In the genomic region with DNA sequence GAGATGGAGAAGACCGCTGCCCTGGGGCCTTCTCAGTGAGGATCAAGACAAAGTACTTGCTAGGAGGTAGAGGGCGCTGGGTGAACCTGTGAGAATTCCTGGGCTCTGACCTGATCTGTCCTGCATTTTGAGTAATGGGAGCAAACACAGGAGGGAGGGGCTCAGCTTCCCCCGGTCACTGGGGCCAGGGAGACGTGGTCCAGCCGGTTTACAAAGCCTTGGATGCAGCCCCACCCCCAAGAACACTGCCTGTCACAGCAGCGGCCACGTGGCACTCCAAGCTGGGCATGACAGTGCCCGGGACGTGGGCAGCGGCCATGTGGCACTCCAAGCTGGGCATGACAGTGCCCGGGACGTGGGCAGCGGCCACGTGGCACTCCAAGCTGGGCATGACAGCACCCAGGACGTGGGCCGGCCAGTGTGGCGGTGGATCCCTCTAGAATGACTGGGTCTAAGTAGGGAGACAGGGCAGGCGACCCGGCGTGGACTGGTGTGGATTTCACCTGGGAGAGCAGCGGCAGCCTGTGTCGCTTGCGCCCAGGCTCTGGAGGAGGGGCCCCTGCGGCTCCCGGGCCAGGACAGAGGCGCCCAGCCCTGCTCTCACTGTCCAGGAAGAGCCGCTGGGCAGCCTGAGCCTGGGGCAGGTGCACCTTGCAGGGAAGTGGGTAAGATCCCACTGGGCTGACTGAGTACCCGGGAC, we compare ENCODE assay signal across 36 cellular contexts. TPM values are rescaled to one million over a fixed set of nuclear protein-coding genes. Genes with fewer than 3 reads are reported as not detected.
A peak's percentile ranks its signal among the peaks of the same experiment; 100 is the strongest.
DNase-seq lines count a peak whose midpoint lies in the region; ATAC-seq, FAIRE-seq and TF ChIP-seq lines count a peak whose summit lies in the region.
"Had no signal": no experiment of that assay in that cellular context is flagged by ENCODE, and none has a peak within 500 bp of the region (broad histone marks: within the 10 kb centered on the region; RNA-seq: fewer than 3 reads in every experiment).

No MANE protein-coding gene starts in this region.

- H3K27ac ChIP-seq in HEK293 (ENCODE audit: extremely low read depth, low read depth, low read length), result no peak overlapping the region
- no peak overlapping the region for H3K27ac ChIP-seq in left lung
- no peak overlapping the region for H3K27ac ChIP-seq in pancreas
- H3K27ac ChIP-seq: adrenal gland, esophagus muscularis mucosa, foreskin keratinocyte, KMS-11, neural progenitor cell, Peyer's patch, tibial nerve had no signal

- H3K4me1 ChIP-seq in Caco-2 (peaks cover 7% of the 10 kb centered on the region), HEK293 (ENCODE audit: control insufficient read depth, insufficient read depth, low read length) (no peaks in the 10 kb centered on the region), left lung (peaks cover 10 to 20% of the 10 kb centered on the region in 2 donors), pancreas (no peaks in the 10 kb centered on the region)
- H3K4me1 ChIP-seq: foreskin keratinocyte had no signal

- DNase-seq in Caco-2 (peak; percentile 86), left lung (peak in 1 of 2 donors; percentile 80), pancreas (peak in 5 of 6 donors; percentile 42 to 78 (median 64)), Kasumi-1 (lab: John Stamatoyannopoulos, UW) (no peak), NCI-H187 (lab: John Stamatoyannopoulos, UW) (no peak), GM20000 (ENCODE audit: low spot score) (no peak)
- no peak for DNase-seq in stimulated activated CD4-positive, alpha-beta T cell treated with anti-CD3 and anti-CD28 coated beads, Interleukin-12 subunit alpha, Interleukin-12 subunit beta, amount 100 ng/mL, for 4 hours
- DNase-seq: activated CD4-positive, alpha-beta T cell treated with anti-CD3 and anti-CD28 coated beads, Interleukin-2, amount 50 U/mL, for 48 hours; activated naive CD4-positive, alpha-beta T cell treated with anti-CD3 and anti-CD28 coated beads for 36 hours; adrenal gland; COR-L47; DND-41; foreskin keratinocyte; head of caudate nucleus; islet precursor cell; NCI-H1417; NCI-H2081 treated with DMSO at 0.1 percent for 48 hours; NCI-H2227 treated with DMSO at 0.1 percent for 48 hours; NCI-H526 treated with DMSO at 0.1 percent for 48 hours; Peyer's patch; SHP77 treated with DMSO at 0.1 percent for 48 hours; stimulated activated CD4-positive, alpha-beta T cell treated with anti-CD3 and anti-CD28 coated beads, Interleukin-4, amount 100 ng/mL, for 24 hours had no signal

- H3K27me3 ChIP-seq in Caco-2 (replicated peaks; ENCODE audit: control insufficient read depth, insufficient read depth, low read length) (no peaks in the 10 kb centered on the region), left lung (peaks cover 7 to 82% of the 10 kb centered on the region in 2 donors), pancreas (peaks cover 0 to 7% (median 0%) of the 10 kb centered on the region in 4 donors)

- H3K9me3 ChIP-seq in Caco-2 (no peaks in the 10 kb centered on the region), HEK293 (ENCODE audit: control insufficient read depth, insufficient read depth, low read depth, low read length) (no peaks in the 10 kb centered on the region), left lung (no peaks in the 10 kb centered on the region), pancreas (no peaks in the 10 kb centered on the region)
- H3K9me3 ChIP-seq: adrenal gland, esophagus muscularis mucosa, Peyer's patch, tibial nerve had no signal

- H3K4me3 Mint-ChIP-seq in Caco-2 (ENCODE audit: unreplicated experiment), result no peak overlapping the region
- H3K4me3 Mint-ChIP-seq: activated naive CD4-positive, alpha-beta T cell treated with anti-CD3 and anti-CD28 coated beads for 36 hours; activated T-helper 1 cell treated with anti-CD3 and anti-CD28 coated beads, Interleukin-12 subunit alpha, Interleukin-12 subunit beta, Interleukin-2, Interleukin-4 antibody, amounts not matched to agents 30 ng/mL and 10 ng/mL and 1 ng/mL, durations not matched to agents 14 hours and 24 hours and 36 hours; central memory CD8-positive, alpha-beta T cell; dendritic cell treated with granulocyte-macrophage colony-stimulating factor and Interleukin-4, amounts not matched to agents 40 ng/mL and 50 ng/mL, for 4 days had no signal

- BruUV-seq in Caco-2 (replicated peaks; lab: Mats Ljungman, UMichigan), result no TSS peak

- H3K27me3 Mint-ChIP-seq in Caco-2 (ENCODE audit: insufficient read depth, unreplicated experiment), result no peaks in the 10 kb centered on the region

- H3K9me3 Mint-ChIP-seq in Caco-2 (ENCODE audit: unreplicated experiment), result no peaks in the 10 kb centered on the region
- H3K9me3 Mint-ChIP-seq: activated naive CD4-positive, alpha-beta T cell treated with anti-CD3 and anti-CD28 coated beads for 36 hours; activated T-helper 1 cell treated with anti-CD3 and anti-CD28 coated beads, Interleukin-12 subunit alpha, Interleukin-12 subunit beta, Interleukin-2, Interleukin-4 antibody, amounts not matched to agents 30 ng/mL and 10 ng/mL and 1 ng/mL, durations not matched to agents 14 hours and 24 hours and 36 hours; central memory CD8-positive, alpha-beta T cell; dendritic cell treated with granulocyte-macrophage colony-stimulating factor and Interleukin-4, amounts not matched to agents 40 ng/mL and 50 ng/mL, for 4 days had no signal

- no peak for FAIRE-seq in pancreas (lab: Jason Lieb, UNC)

- POLR2A ChIA-PET in Caco-2 (lab: Charles Lee), result no interaction called here
- POLR2A ChIA-PET in HEK293 (lab: Yijun Ruan, JAX), result no interaction called here

- ATAC-seq in left lung (peak; percentile 54), pancreas (peak; percentile 45 to 83 (median 78))
- ATAC-seq: activated CD4-positive, CD25-positive, alpha-beta regulatory T cell treated with anti-CD3 and anti-CD28 coated beads, Interleukin-2, amount 50 U/mL, for 24 hours; foreskin keratinocyte; sciatic nerve had no signal

- H3K36me3 Mint-ChIP-seq in Caco-2 (ENCODE audit: insufficient read depth, unreplicated experiment), result no peaks in the 10 kb centered on the region
- H3K36me3 Mint-ChIP-seq: neural progenitor cell had no signal

- no peak overlapping the region for H3K4me3 ChIP-seq in Caco-2 (ENCODE audit: low read depth, low read length)
- no peak overlapping the region for H3K4me3 ChIP-seq in HEK293 (ENCODE audit: low read depth, low read length)
- no peak overlapping the region for H3K4me3 ChIP-seq in left lung
- no peak overlapping the region for H3K4me3 ChIP-seq in pancreas
- H3K4me3 ChIP-seq: adrenal gland, esophagus muscularis mucosa, lung, neural progenitor cell, Peyer's patch, tibial nerve had no signal

- WGBS in pancreas, 2 donors, result 33 to 35% methylated on average over 28 of the region's 28 CpGs

- peak in 1 of 2 experiments; percentile 54 for TF ChIP-seq CTCF in Caco-2 (IDR thresholded peaks at IDR 0.05; ENCODE audit: insufficient read depth in 1 of 2, low read depth in 1 of 2, low read length in 1 of 2, severe bottlenecking in 1 of 2, unreplicated experiment in 1 of 2)
- no peak for TF ChIP-seq CTCF in HEK293 (tag by site-specific recombination; IDR thresholded peaks at IDR 0.05)
- no peak for TF ChIP-seq CTCF in left lung (IDR thresholded peaks at IDR 0.05)
- TF ChIP-seq CTCF in pancreas (IDR thresholded peaks at IDR 0.05), result no peak
- TF ChIP-seq CTCF in GM20000 (IDR thresholded peaks at IDR 0.05; ENCODE audit: extremely low read depth, missing control alignments), result no peak

- CTCF ChIA-PET in Caco-2 (lab: Charles Lee) (interaction anchor here (1.0 to 1.6 kb wide), 4 partner anchors 23 to 130 kb away, joined by 4 read pairs; no protein-coding TSS in a partner anchor), HEK293 (lab: Yijun Ruan, JAX) (no interaction called here)

- intact Hi-C loops in Caco-2 (cut with micrococcal nuclease; ENCODE audit: unreplicated experiment) (no loop called here), left lung (cut with DNase I) (no loop called here), pancreas (cut with DNase I) (no loop called here)

- H3K4me1 Mint-ChIP-seq in Caco-2 (ENCODE audit: low read depth, unreplicated experiment), result no peaks in the 10 kb centered on the region
- H3K4me1 Mint-ChIP-seq: central memory CD8-positive, alpha-beta T cell had no signal

- H3K36me3 ChIP-seq in Caco-2 (ENCODE audit: control insufficient read depth, insufficient read depth, low read length), result no peaks in the 10 kb centered on the region
- H3K36me3 ChIP-seq in HEK293 (ENCODE audit: control insufficient read depth in 2 of 2, insufficient read depth in 1 of 2, low read length in 2 of 2), result no peaks in the 10 kb centered on the region
- H3K36me3 ChIP-seq in left lung, result no peaks in the 10 kb centered on the region
- no peaks in the 10 kb centered on the region for H3K36me3 ChIP-seq in pancreas
- H3K36me3 ChIP-seq: adrenal gland, esophagus muscularis mucosa, neural progenitor cell, Peyer's patch, tibial nerve had no signal

- peak overlapping the region; percentile 6 for H3K27ac Mint-ChIP-seq in Caco-2 (ENCODE audit: unreplicated experiment)
- H3K27ac Mint-ChIP-seq: activated naive CD4-positive, alpha-beta T cell treated with anti-CD3 and anti-CD28 coated beads for 36 hours; activated T-helper 1 cell treated with anti-CD3 and anti-CD28 coated beads, Interleukin-12 subunit alpha, Interleukin-12 subunit beta, Interleukin-2, Interleukin-4 antibody, amounts not matched to agents 30 ng/mL and 10 ng/mL and 1 ng/mL, durations not matched to agents 14 hours and 24 hours and 36 hours; dendritic cell treated with granulocyte-macrophage colony-stimulating factor and Interleukin-4, amounts not matched to agents 40 ng/mL and 50 ng/mL, for 4 days; neural progenitor cell had no signal

RNA-seq across cellular contexts. Expression of a gene that starts 2.5 kb away (rescaled TPM):
- total RNA-seq in Caco-2 (2022), result not detected in 2 replicates
- not detected for total RNA-seq in left lung
- not detected for total RNA-seq in pancreas
- not detected for polyA plus RNA-seq in pancreas
- total RNA-seq: activated naive CD4-positive, alpha-beta T cell treated with anti-CD3 and anti-CD28 coated beads for 36 hours; activated T-helper 1 cell treated with anti-CD3 and anti-CD28 coated beads, Interleukin-12 subunit alpha, Interleukin-12 subunit beta, Interleukin-2, Interleukin-4 antibody, amounts not matched to agents 30 ng/mL and 10 ng/mL and 1 ng/mL, durations not matched to agents 14 hours and 24 hours and 36 hours; adrenal gland; esophagus muscularis mucosa; foreskin keratinocyte; H4; lung; Peyer's patch; sciatic nerve; T-helper 2 cell treated with Interferon-gamma antibody and Interleukin-4, amounts not matched to agents 100 ng/mL and 5 ng/mL, for 36 hours; tibial nerve had no signal
- polyA plus RNA-seq: adrenal gland, BJ, foreskin keratinocyte, lung had no signal

RNA-seq across cellular contexts. Expression of a gene that starts 24.6 kb away (rescaled TPM):
- total RNA-seq in Caco-2 (2022), result 0.14 TPM in 1 of 2 replicates, not detected in the other
- 1 to 10 TPM in 1 of 2 donors, under 1 TPM in 1; 0.39 to 2.9 TPM for total RNA-seq in left lung
- under 1 TPM in 2 of 6 donors, not detected in 4; 0.04 to 0.05 TPM for total RNA-seq in pancreas
- polyA plus RNA-seq in pancreas, result under 1 TPM; 0.04 to 0.16 TPM
- total RNA-seq: activated T-helper 1 cell treated with anti-CD3 and anti-CD28 coated beads, Interleukin-12 subunit alpha, Interleukin-12 subunit beta, Interleukin-2, Interleukin-4 antibody, amounts not matched to agents 30 ng/mL and 10 ng/mL and 1 ng/mL, durations not matched to agents 14 hours and 24 hours and 36 hours; adrenal gland; foreskin keratinocyte; Peyer's patch; tibial nerve had no signal
- polyA plus RNA-seq: foreskin keratinocyte had no signal

RNA-seq across cellular contexts. Expression of a gene that starts 29.2 kb away (rescaled TPM):
- total RNA-seq in Caco-2 (2022) (0.30 TPM in 1 of 2 replicates, not detected in the other), left lung (1 to 10 TPM in 1 of 2 donors, under 1 TPM in 1; 0.37 to 1.7 TPM), pancreas (1 to 10 TPM in 1 of 6 donors, under 1 TPM in 4, not detected in 1; 0.09 to 1.9 (median 0.26) TPM)
- polyA plus RNA-seq in pancreas, result under 1 TPM; 0.23 to 0.80 TPM
- total RNA-seq: activated naive CD4-positive, alpha-beta T cell treated with anti-CD3 and anti-CD28 coated beads for 36 hours; activated T-helper 1 cell treated with anti-CD3 and anti-CD28 coated beads, Interleukin-12 subunit alpha, Interleukin-12 subunit beta, Interleukin-2, Interleukin-4 antibody, amounts not matched to agents 30 ng/mL and 10 ng/mL and 1 ng/mL, durations not matched to agents 14 hours and 24 hours and 36 hours; T-helper 2 cell treated with Interferon-gamma antibody and Interleukin-4, amounts not matched to agents 100 ng/mL and 5 ng/mL, for 36 hours had no signal

RNA-seq across cellular contexts. Expression of a gene that starts 48.0 kb away (rescaled TPM):
- total RNA-seq in Caco-2 (2022), result not detected in 2 replicates
- total RNA-seq in left lung, result not detected
- total RNA-seq in pancreas, result not detected
- not detected for polyA plus RNA-seq in pancreas
- total RNA-seq: activated T-helper 1 cell treated with anti-CD3 and anti-CD28 coated beads, Interleukin-12 subunit alpha, Interleukin-12 subunit beta, Interleukin-2, Interleukin-4 antibody, amounts not matched to agents 30 ng/mL and 10 ng/mL and 1 ng/mL, durations not matched to agents 14 hours and 24 hours and 36 hours; adrenal gland; esophagus muscularis mucosa; foreskin keratinocyte; H4; sciatic nerve; T-helper 2 cell treated with Interferon-gamma antibody and Interleukin-4, amounts not matched to agents 100 ng/mL and 5 ng/mL, for 36 hours; tibial nerve had no signal
- polyA plus RNA-seq: adrenal gland, BJ, foreskin keratinocyte had no signal

Comparison
In these comparisons a context has a peak if more than half of its experiments do, and no peak if none do; other contexts are left out.
1. DNase-seq: peak in Caco-2 (2 of 2) and pancreas (5 of 6); none in Kasumi-1 (0 of 2), NCI-H187 (0 of 2), GM20000 (single experiment) and stimulated activated CD4-positive, alpha-beta T cell treated with anti-CD3 and anti-CD28 coated beads, Interleukin-12 subunit alpha, Interleukin-12 subunit beta, amount 100 ng/mL, for 4 hours (single experiment).